8 cellular contexts compared by ENCODE assay signal in genomic region chr2:96760986-96761832, GRCh38. TPM values are rescaled to one million over a fixed set of nuclear protein-coding genes. Genes with fewer than 3 reads are reported as not detected.
DNase-seq lines count a peak whose midpoint lies in the region; ATAC-seq and TF ChIP-seq lines count a peak whose summit lies in the region.

No MANE protein-coding gene starts in this region.

- peaks cover 1% of the 10 kb centered on the region for H3K36me3 Mint-ChIP-seq in activated CD4-positive, alpha-beta T cell treated with anti-CD3 and anti-CD28 coated beads, Interleukin-2, amount 10 ng/mL, durations not matched to agents 7 days and 5 days (ENCODE audit: low read depth)
- no peaks in the 10 kb centered on the region for H3K36me3 Mint-ChIP-seq in endothelial cell (ENCODE audit: low read depth, unreplicated experiment)
- no peaks in the 10 kb centered on the region for H3K36me3 Mint-ChIP-seq in naive thymus-derived CD8-positive, alpha-beta T cell

- no peaks in the 10 kb centered on the region for H3K9me3 ChIP-seq in SK-N-MC (ENCODE audit: low read depth, low read length)

- peak overlapping the region; percentile 78 for H3K4me3 ChIP-seq in SK-N-MC

- CTCF ChIA-PET in activated CD4-positive, alpha-beta T cell treated with anti-CD3 and anti-CD28 coated beads, Interleukin-2, amount 10 ng/mL, durations not matched to agents 7 days and 5 days (lab: Charles Lee): interaction anchor here (0.6 to 4.0 kb wide), 18 partner anchors 8 to 423 kb away, joined by 3 to 28 read pairs (median 4); partner anchors contain the start of gene CNNM3

- peak; percentile 25 for DNase-seq in activated CD4-positive, alpha-beta T cell treated with anti-CD3 and anti-CD28 coated beads, Interleukin-2, amount 10 ng/mL, durations not matched to agents 7 days and 5 days
- DNase-seq in activated CD4-positive, alpha-beta T cell treated with anti-CD3 and anti-CD28 coated beads, Interleukin-2, amount 50 U/mL, for 1 hour: no peak
- DNase-seq in SK-N-MC (ENCODE audit: low read depth, low spot score) (no peak), endothelial cell (ENCODE audit: low spot score) (no peak), NCI-H2081 treated with DMSO at 0.1 percent for 48 hours (lab: John Stamatoyannopoulos, UW) (no peak), OCI-M2 (lab: John Stamatoyannopoulos, UW; ENCODE audit: unreplicated experiment) (no peak)
- peak in 4 of 10 donors; percentile 64 to 88 (median 84) for DNase-seq in naive thymus-derived CD8-positive, alpha-beta T cell

- peaks cover 48% of the 10 kb centered on the region for H3K4me1 Mint-ChIP-seq in activated CD4-positive, alpha-beta T cell treated with anti-CD3 and anti-CD28 coated beads, Interleukin-2, amount 10 ng/mL, durations not matched to agents 7 days and 5 days
- peaks cover 15% of the 10 kb centered on the region for H3K4me1 Mint-ChIP-seq in endothelial cell (ENCODE audit: unreplicated experiment)
- peaks cover 23 to 61% (median 52%) of the 10 kb centered on the region in 4 donors for H3K4me1 Mint-ChIP-seq in naive thymus-derived CD8-positive, alpha-beta T cell

- no peak overlapping the region for H3K27ac ChIP-seq in SK-N-MC

- H3K27ac Mint-ChIP-seq in activated CD4-positive, alpha-beta T cell treated with anti-CD3 and anti-CD28 coated beads, Interleukin-2, amount 10 ng/mL, durations not matched to agents 7 days and 5 days: peak overlapping the region; percentile 89
- H3K27ac Mint-ChIP-seq in endothelial cell (ENCODE audit: unreplicated experiment): no peak overlapping the region
- peak overlapping the region; percentile 73 to 94 (median 89) for H3K27ac Mint-ChIP-seq in naive thymus-derived CD8-positive, alpha-beta T cell

- no peaks in the 10 kb centered on the region for H3K36me3 ChIP-seq in SK-N-MC (ENCODE audit: insufficient read depth, low read length)

- POLR2A ChIA-PET in activated CD4-positive, alpha-beta T cell treated with anti-CD3 and anti-CD28 coated beads, Interleukin-2, amount 10 ng/mL, durations not matched to agents 7 days and 5 days (lab: Charles Lee): no interaction called here
- POLR2A ChIA-PET in naive thymus-derived CD8-positive, alpha-beta T cell (lab: Charles Lee): interaction anchor here (0.9 to 2.7 kb wide), 9 partner anchors 15 to 224 kb away, joined by 3 to 12 read pairs (median 4); partner anchors contain the start of genes ARID5A, CNNM3 and KANSL3

- no peaks in the 10 kb centered on the region for H3K27me3 Mint-ChIP-seq in activated CD4-positive, alpha-beta T cell treated with anti-CD3 and anti-CD28 coated beads, Interleukin-2, amount 10 ng/mL, durations not matched to agents 7 days and 5 days
- peaks cover 3% of the 10 kb centered on the region for H3K27me3 Mint-ChIP-seq in endothelial cell (ENCODE audit: unreplicated experiment)
- no peaks in the 10 kb centered on the region for H3K27me3 Mint-ChIP-seq in naive thymus-derived CD8-positive, alpha-beta T cell

- H3K4me3 Mint-ChIP-seq in activated CD4-positive, alpha-beta T cell treated with anti-CD3 and anti-CD28 coated beads, Interleukin-2, amount 10 ng/mL, durations not matched to agents 7 days and 5 days: peak overlapping the region; percentile 74
- H3K4me3 Mint-ChIP-seq in endothelial cell (ENCODE audit: unreplicated experiment): peak overlapping the region; percentile 91
- peak overlapping the region; percentile 76 to 92 (median 86) for H3K4me3 Mint-ChIP-seq in naive thymus-derived CD8-positive, alpha-beta T cell

- TF ChIP-seq CTCF in endothelial cell (IDR thresholded peaks at IDR 0.05; ENCODE audit: unreplicated experiment): peak; percentile 65

- ATAC-seq in HG02852 (IDR thresholded peaks at IDR 0.05; ENCODE audit: unreplicated experiment): peak; percentile 7
- ATAC-seq in naive thymus-derived CD8-positive, alpha-beta T cell: peak; percentile 81 to 84

- H3K9me3 Mint-ChIP-seq in activated CD4-positive, alpha-beta T cell treated with anti-CD3 and anti-CD28 coated beads, Interleukin-2, amount 10 ng/mL, durations not matched to agents 7 days and 5 days: no peaks in the 10 kb centered on the region
- no peaks in the 10 kb centered on the region for H3K9me3 Mint-ChIP-seq in endothelial cell (ENCODE audit: unreplicated experiment)
- no peaks in the 10 kb centered on the region for H3K9me3 Mint-ChIP-seq in naive thymus-derived CD8-positive, alpha-beta T cell

- no peak overlapping the region for H3K9ac ChIP-seq in SK-N-MC (ENCODE audit: insufficient read length)

RNA-seq across cellular contexts. Expression of gene CNNM4, which starts 0.5 kb away (rescaled TPM):
- total RNA-seq in activated CD4-positive, alpha-beta T cell treated with anti-CD3 and anti-CD28 coated beads, Interleukin-2, amount 10 ng/mL, durations not matched to agents 7 days and 5 days: 1 to 10 TPM; 8.2 to 8.3 TPM
- 5.9 TPM for total RNA-seq in endothelial cell (ENCODE audit: unreplicated experiment)
- total RNA-seq in naive thymus-derived CD8-positive, alpha-beta T cell: 1 to 10 TPM; 4.5 to 4.9 TPM
- 1 to 10 TPM in 2 of 3 donors, under 1 TPM in 1; 0.63 to 2.2 (median 1.3) TPM for polyA plus RNA-seq in naive thymus-derived CD8-positive, alpha-beta T cell

RNA-seq across cellular contexts. Expression of gene LMAN2L, which starts 21.3 kb away (rescaled TPM):
- 1 to 10 TPM; 7.5 to 8.0 TPM for total RNA-seq in activated CD4-positive, alpha-beta T cell treated with anti-CD3 and anti-CD28 coated beads, Interleukin-2, amount 10 ng/mL, durations not matched to agents 7 days and 5 days
- total RNA-seq in endothelial cell (ENCODE audit: unreplicated experiment): 19.4 TPM
- total RNA-seq in naive thymus-derived CD8-positive, alpha-beta T cell: 1 to 10 TPM; 7.4 to 9.1 TPM
- polyA plus RNA-seq in naive thymus-derived CD8-positive, alpha-beta T cell: 10 to 100 TPM; 20.9 to 21.3 (median 21.3) TPM

RNA-seq across cellular contexts. Expression of gene CNNM3, which starts 54.9 kb away (rescaled TPM):
- 10 to 100 TPM; 31.4 to 41.5 TPM for total RNA-seq in activated CD4-positive, alpha-beta T cell treated with anti-CD3 and anti-CD28 coated beads, Interleukin-2, amount 10 ng/mL, durations not matched to agents 7 days and 5 days
- 14.7 TPM for total RNA-seq in endothelial cell (ENCODE audit: unreplicated experiment)
- 10 to 100 TPM; 40.0 to 41.1 TPM for total RNA-seq in naive thymus-derived CD8-positive, alpha-beta T cell
- 10 to 100 TPM in 2 of 3 donors, 1 to 10 TPM in 1; 2.8 to 12.0 (median 11.4) TPM for polyA plus RNA-seq in naive thymus-derived CD8-positive, alpha-beta T cell
